In the genomic region with DNA sequence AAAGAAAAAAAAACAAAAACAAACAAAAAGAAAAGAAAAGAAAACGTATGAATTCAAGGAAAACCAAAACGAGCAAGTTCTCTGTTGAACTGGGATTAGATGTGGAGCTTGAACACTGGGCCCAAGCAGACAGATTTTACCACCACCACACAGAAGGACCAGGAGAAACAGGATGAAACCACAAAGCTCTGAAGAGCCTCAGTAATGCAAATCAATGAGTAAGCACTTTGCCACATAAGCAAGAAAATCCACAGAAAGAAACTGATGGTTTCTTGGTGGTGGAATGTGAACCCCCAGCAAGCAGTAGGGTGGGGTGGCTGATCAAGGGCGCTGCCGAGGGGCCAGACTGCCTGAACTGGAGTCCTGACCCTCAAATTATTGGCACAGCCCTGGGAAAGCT, we compare ENCODE assay signal across 1 cellular context.
TF ChIP-seq lines count a peak whose summit lies in the region.

No MANE protein-coding gene starts in this region.

TF ChIP-seq in GM23338, 12 proteins besides CTCF, POLR2A, EP300 and RAD21 (continued from another document):
- TF ChIP-seq, protein P1, sequence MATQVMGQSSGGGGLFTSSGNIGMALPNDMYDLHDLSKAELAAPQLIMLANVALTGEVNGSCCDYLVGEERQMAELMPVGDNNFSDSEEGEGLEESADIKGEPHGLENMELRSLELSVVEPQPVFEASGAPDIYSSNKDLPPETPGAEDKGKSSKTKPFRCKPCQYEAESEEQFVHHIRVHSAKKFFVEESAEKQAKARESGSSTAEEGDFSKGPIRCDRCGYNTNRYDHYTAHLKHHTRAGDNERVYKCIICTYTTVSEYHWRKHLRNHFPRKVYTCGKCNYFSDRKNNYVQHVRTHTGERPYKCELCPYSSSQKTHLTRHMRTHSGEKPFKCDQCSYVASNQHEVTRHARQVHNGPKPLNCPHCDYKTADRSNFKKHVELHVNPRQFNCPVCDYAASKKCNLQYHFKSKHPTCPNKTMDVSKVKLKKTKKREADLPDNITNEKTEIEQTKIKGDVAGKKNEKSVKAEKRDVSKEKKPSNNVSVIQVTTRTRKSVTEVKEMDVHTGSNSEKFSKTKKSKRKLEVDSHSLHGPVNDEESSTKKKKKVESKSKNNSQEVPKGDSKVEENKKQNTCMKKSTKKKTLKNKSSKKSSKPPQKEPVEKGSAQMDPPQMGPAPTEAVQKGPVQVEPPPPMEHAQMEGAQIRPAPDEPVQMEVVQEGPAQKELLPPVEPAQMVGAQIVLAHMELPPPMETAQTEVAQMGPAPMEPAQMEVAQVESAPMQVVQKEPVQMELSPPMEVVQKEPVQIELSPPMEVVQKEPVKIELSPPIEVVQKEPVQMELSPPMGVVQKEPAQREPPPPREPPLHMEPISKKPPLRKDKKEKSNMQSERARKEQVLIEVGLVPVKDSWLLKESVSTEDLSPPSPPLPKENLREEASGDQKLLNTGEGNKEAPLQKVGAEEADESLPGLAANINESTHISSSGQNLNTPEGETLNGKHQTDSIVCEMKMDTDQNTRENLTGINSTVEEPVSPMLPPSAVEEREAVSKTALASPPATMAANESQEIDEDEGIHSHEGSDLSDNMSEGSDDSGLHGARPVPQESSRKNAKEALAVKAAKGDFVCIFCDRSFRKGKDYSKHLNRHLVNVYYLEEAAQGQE (IDR thresholded peaks at IDR 0.05; ENCODE audit: unreplicated experiment): no peak
- TF ChIP-seq POLR2AphosphoS5 (IDR thresholded peaks at IDR 0.05; ENCODE audit: low read depth): no peak
